In genomic region chr14:42617005-42617404, GRCh38 we compare ENCODE assay signal across 33 cellular contexts.
"Had no signal": no experiment of that assay in that cellular context is flagged by ENCODE, and none has a peak within 500 bp of the region (broad histone marks: within the 10 kb centered on the region; RNA-seq: fewer than 3 reads in every experiment).

No MANE protein-coding gene starts in this region.

- H3K4me3 ChIP-seq: adrenal gland, ascending aorta, body of pancreas, breast epithelium, cardiac muscle cell had no signal

- H3K4me1 ChIP-seq: adrenal gland, ascending aorta, body of pancreas, breast epithelium had no signal

- H3K9me3 ChIP-seq: adrenal gland, ascending aorta, body of pancreas, breast epithelium had no signal

- H3K27ac ChIP-seq: adrenal gland, ascending aorta, body of pancreas, brain microvascular endothelial cell, breast epithelium, cardiac muscle cell had no signal

- DNase-seq: activated effector memory CD4-positive, alpha-beta T cell treated with anti-CD3 and anti-CD28 coated beads, Interleukin-2, amount 50 U/mL, for 16 hours; activated effector memory CD4-positive, alpha-beta T cell treated with Interleukin-2 at 50 U/mL for 16 hours; activated gamma-delta T cell; activated gamma-delta T cell treated with Interleukin-2 at 50 U/mL for 16 hours; activated naive CD4-positive, alpha-beta T cell; activated naive CD4-positive, alpha-beta T cell treated with anti-CD3 and anti-CD28 coated beads for 36 hours; activated naive CD4-positive, alpha-beta T cell treated with anti-CD3 and anti-CD28 coated beads, Interleukin-2, amount 10 ng/mL, durations not matched to agents 7 days and 5 days; activated naive CD4-positive, alpha-beta T cell treated with anti-CD3 and anti-CD28 coated beads, Interleukin-2, amount 50 U/mL, for 16 hours; activated naive CD4-positive, alpha-beta T cell treated with Interleukin-2 at 50 U/mL for 16 hours; activated naive CD8-positive, alpha-beta T cell treated with anti-CD3 and anti-CD28 coated beads for 36 hours; activated naive CD8-positive, alpha-beta T cell treated with anti-CD3 and anti-CD28 coated beads, Interleukin-2, amount 10 ng/mL, durations not matched to agents 7 days and 5 days; activated naive CD8-positive, alpha-beta T cell treated with anti-CD3 and anti-CD28 coated beads, Interleukin-2, amount 50 U/mL, for 24 hours; activated T-cell treated with anti-CD3 and anti-CD28 coated beads, Interleukin-2, amount 50 U/mL, for 24 hours; activated T-cell treated with anti-CD3 and anti-CD28 coated beads, Interleukin-2, amount 50 U/mL, for 4 hours; activated T-cell treated with anti-CD3 and anti-CD28 coated beads, Interleukin-2, amount 50 U/mL, for 48 hours; activated T-cell treated with anti-CD3 and anti-CD28 coated beads, Interleukin-2, amount 50 U/mL, for 72 hours; adrenal gland; amniotic stem cell; amygdala; anterior cingulate cortex; aorta; body of pancreas; brain microvascular endothelial cell; caudate nucleus; central memory CD4-positive, alpha-beta T cell; cerebellar nuclear complex had no signal

- H3K36me3 ChIP-seq: adrenal gland, ascending aorta, brain microvascular endothelial cell, breast epithelium, cardiac muscle cell had no signal

- FAIRE-seq: astrocyte, bronchial epithelial cell had no signal

- H3K27me3 ChIP-seq: adrenal gland, ascending aorta, body of pancreas, brain microvascular endothelial cell, breast epithelium, cardiac muscle cell had no signal

- ATAC-seq: activated naive CD4-positive, alpha-beta T cell treated with anti-CD3 and anti-CD28 coated beads, Interleukin-2, amount 50 U/mL, for 72 hours; activated naive CD8-positive, alpha-beta T cell treated with anti-CD3 and anti-CD28 coated beads, Interleukin-2, amount 50 U/mL, for 24 hours; activated T-cell treated with anti-CD3 and anti-CD28 coated beads, Interleukin-2, amount 50 U/mL, for 4 hours; activated T-cell treated with anti-CD3 and anti-CD28 coated beads, Interleukin-2, amount 50 U/mL, for 72 hours; activated T-helper 17 cell treated with anti-CD3 and anti-CD28 coated beads, Interleukin-2, amount 50 U/mL, for 72 hours; body of pancreas had no signal
